In genomic region chrX:1584237-1585011, GRCh38 we compare ENCODE assay signal across 17 cellular contexts. TPM values are rescaled to one million over a fixed set of nuclear protein-coding genes. Genes with fewer than 3 reads are reported as not detected.
DNase-seq lines count a peak whose midpoint lies in the region; ATAC-seq, FAIRE-seq and TF ChIP-seq lines count a peak whose summit lies in the region.
"Had no signal": no experiment of that assay in that cellular context is flagged by ENCODE, and none has a peak within 500 bp of the region (broad histone marks: within the 10 kb centered on the region; RNA-seq: fewer than 3 reads in every experiment).

No MANE protein-coding gene starts in this region.

- no peak overlapping the region for H2AFZ ChIP-seq in MM.1S (ENCODE audit: low read length)
- H2AFZ ChIP-seq in K562 (ENCODE audit: low read depth, low read length): no peak overlapping the region

- H3K36me3 ChIP-seq in MM.1S (replicated peaks; ENCODE audit: insufficient read depth, low read length): no peaks in the 10 kb centered on the region
- H3K36me3 ChIP-seq in K562 (ENCODE audit: control insufficient read depth, insufficient read depth, low read length): no peaks in the 10 kb centered on the region
- H3K36me3 ChIP-seq in SJCRH30: no peaks in the 10 kb centered on the region
- H3K36me3 ChIP-seq: BLaER1 had no signal

- FAIRE-seq in K562 (lab: Jason Lieb, UNC): no peak

- no peak for ATAC-seq in K562
- no peak for ATAC-seq in GM19324 (IDR thresholded peaks at IDR 0.05; ENCODE audit: low FRiP score, unreplicated experiment)

- TF ChIP-seq POLR2A in K562 (conservative IDR thresholded peaks at IDR 0.05): no peak

- H3K27me3 Mint-ChIP-seq in activated CD4-positive, alpha-beta T cell treated with anti-CD3 and anti-CD28 coated beads, Interleukin-2, amount 10 ng/mL, durations not matched to agents 24 days and 14 days: no peaks in the 10 kb centered on the region
- no peaks in the 10 kb centered on the region for H3K27me3 Mint-ChIP-seq in type B pancreatic cell

- H3K27ac ChIP-seq in MM.1S (ENCODE audit: low read length): peak overlapping the region; percentile 49
- no peak overlapping the region for H3K27ac ChIP-seq in K562 (ENCODE audit: extremely low read depth, low read depth, low read length)
- no peak overlapping the region for H3K27ac ChIP-seq in SJCRH30
- H3K27ac ChIP-seq: BLaER1, RWPE1 had no signal

- no peaks in the 10 kb centered on the region for H3K36me3 Mint-ChIP-seq in activated CD4-positive, alpha-beta T cell treated with anti-CD3 and anti-CD28 coated beads, Interleukin-2, amount 10 ng/mL, durations not matched to agents 24 days and 14 days (ENCODE audit: low read depth)
- no peaks in the 10 kb centered on the region for H3K36me3 Mint-ChIP-seq in type B pancreatic cell

- no peaks in the 10 kb centered on the region for H3K9me3 Mint-ChIP-seq in activated CD4-positive, alpha-beta T cell treated with anti-CD3 and anti-CD28 coated beads, Interleukin-2, amount 10 ng/mL, durations not matched to agents 24 days and 14 days
- no peaks in the 10 kb centered on the region for H3K9me3 Mint-ChIP-seq in type B pancreatic cell

- intact Hi-C loops in activated CD4-positive, alpha-beta T cell treated with anti-CD3 and anti-CD28 coated beads, Interleukin-2, amount 10 ng/mL, durations not matched to agents 24 days and 14 days (cut with micrococcal nuclease): no loop called here
- intact Hi-C loops in K562 (cut with micrococcal nuclease) (no loop called here), posterior vena cava (cut with DNase I) (loop anchor here in 1 of 2 donors (5.0 kb wide), 1 partner anchor 132 kb away; the partner anchor contains the start of gene ASMTL)

- POLR2A ChIA-PET in K562 (lab: Yijun Ruan, JAX): no interaction called here

- no TSS peak for BruUV-seq in K562 (replicated peaks; lab: Mats Ljungman, UMichigan)

- H3K4me1 Mint-ChIP-seq in activated CD4-positive, alpha-beta T cell treated with anti-CD3 and anti-CD28 coated beads, Interleukin-2, amount 10 ng/mL, durations not matched to agents 24 days and 14 days: peaks cover 17% of the 10 kb centered on the region
- H3K4me1 Mint-ChIP-seq in type B pancreatic cell (ENCODE audit: unreplicated experiment): no peaks in the 10 kb centered on the region

- CTCF ChIA-PET in K562 (lab: Yijun Ruan, JAX; ENCODE audit: low intra/inter-chr PET ratio): no interaction called here

- in situ Hi-C loops in K562 (cut with MboI): no loop called here

- WGBS in K562 (ENCODE audit: insufficient coverage, low coverage, missing lambda C conversion rate): 3% methylated on average over 5 of the region's 8 CpGs

- H3K4me3 ChIP-seq in MM.1S (ENCODE audit: low read length) (no peak overlapping the region), K562 (no peak overlapping the region), SJCRH30 (no peak overlapping the region)
- H3K4me3 ChIP-seq: BLaER1 had no signal

- DNase-seq in activated CD4-positive, alpha-beta T cell treated with anti-CD3 and anti-CD28 coated beads, Interleukin-2, amount 10 ng/mL, durations not matched to agents 24 days and 14 days: peak; percentile 56
- no peak for DNase-seq in activated CD4-positive, alpha-beta T cell treated with anti-CD3 and anti-CD28 coated beads, Interleukin-2, amount 50 U/mL, for 1 hour
- DNase-seq in MM.1S: no peak
- no peak for DNase-seq in K562 (ENCODE audit: extremely low read depth in 1 of 4, low spot score in 3 of 4)
- peak; percentile 34 for DNase-seq in posterior vena cava (ENCODE audit: low spot score)
- DNase-seq in type B pancreatic cell (ENCODE audit: extremely low spot score, unreplicated experiment): no peak
- DNase-seq in SJCRH30: no peak
- DNase-seq: 8988T; H9; NCI-H1048; NCI-H2107; NCI-H226; NCI-H526 treated with DMSO at 0.1 percent for 48 hours; NK-92 treated with Interleukin-12 subunit alpha and Interleukin-12 subunit beta, amount 100 ng/mL, for 24 hours had no signal

- TF ChIP-seq CTCF in MM.1S (IDR thresholded peaks at IDR 0.05; ENCODE audit: low read length) (no peak), K562 (IDR thresholded peaks at IDR 0.05 in 2 of 3, conservative IDR thresholded peaks at IDR 0.05 in 1 of 3; ENCODE audit: insufficient read depth in 2 of 3, low read depth in 1 of 3, low read length in 3 of 3) (no peak), type B pancreatic cell (conservative IDR thresholded peaks at IDR 0.05) (no peak)

- H3K4me1 ChIP-seq in MM.1S (ENCODE audit: low read length) (peaks cover 12% of the 10 kb centered on the region), K562 (replicated peaks in 1 of 2; ENCODE audit: control insufficient read depth in 2 of 2, insufficient read depth in 2 of 2, low read length in 2 of 2) (no peaks in the 10 kb centered on the region; a peak in 1 of 5 replicates), SJCRH30 (no peaks in the 10 kb centered on the region)

- H3K9me3 ChIP-seq in MM.1S (replicated peaks; ENCODE audit: insufficient read depth, low read length): no peaks in the 10 kb centered on the region
- H3K9me3 ChIP-seq in K562 (replicated peaks; ENCODE audit: control insufficient read depth, insufficient read depth, low read depth, low read length): no peaks in the 10 kb centered on the region
- no peaks in the 10 kb centered on the region for H3K9me3 ChIP-seq in SJCRH30 (replicated peaks)
- H3K9me3 ChIP-seq: BLaER1 had no signal

- no peak for TF ChIP-seq RAD21 in K562 (CRISPR knock-in tag; conservative IDR thresholded peaks at IDR 0.05 in 1 of 2, IDR thresholded peaks at IDR 0.05 in 1 of 2)

- no peaks in the 10 kb centered on the region for H4K20me1 ChIP-seq in MM.1S (ENCODE audit: insufficient read depth, low read length)
- no peaks in the 10 kb centered on the region for H4K20me1 ChIP-seq in K562 (replicated peaks; ENCODE audit: control insufficient read depth, insufficient read depth, low read length)
- H4K20me1 ChIP-seq: BLaER1 had no signal

- no peak overlapping the region for H3K9ac ChIP-seq in MM.1S (ENCODE audit: low read length)
- H3K9ac ChIP-seq in K562 (ENCODE audit: insufficient read depth in 1 of 2, low read depth in 2 of 2, low read length in 2 of 2): no peak overlapping the region
- H3K9ac ChIP-seq: BLaER1 had no signal

- H3K9me1 ChIP-seq in K562 (ENCODE audit: control insufficient read depth, insufficient read depth, low read length): no peaks in the 10 kb centered on the region

- peaks cover 10% of the 10 kb centered on the region for H3F3A ChIP-seq in MM.1S (ENCODE audit: insufficient read depth, low read length)

- H3K4me2 ChIP-seq in MM.1S (ENCODE audit: low read depth, low read length): no peak overlapping the region
- no peak overlapping the region for H3K4me2 ChIP-seq in K562 (ENCODE audit: insufficient read depth, low read length)
- H3K4me2 ChIP-seq: BLaER1 had no signal

- TF ChIP-seq EP300 in K562 (IDR thresholded peaks at IDR 0.05; ENCODE audit: low read length): no peak

- H3K79me2 ChIP-seq in MM.1S (ENCODE audit: low read length) (no peaks in the 10 kb centered on the region), K562 (ENCODE audit: control insufficient read depth, insufficient read depth, low read length) (no peaks in the 10 kb centered on the region)

- no peaks in the 10 kb centered on the region for H3K27me3 ChIP-seq in MM.1S (replicated peaks; ENCODE audit: insufficient read depth, low read length)
- no peaks in the 10 kb centered on the region for H3K27me3 ChIP-seq in K562 (ENCODE audit: control insufficient read depth in 2 of 2, insufficient read depth in 2 of 2, low read length in 2 of 2)
- H3K27me3 ChIP-seq in SJCRH30: no peaks in the 10 kb centered on the region
- H3K27me3 ChIP-seq: BLaER1 had no signal

- no peaks in the 10 kb centered on the region for H3K9me2 ChIP-seq in MM.1S (replicated peaks; ENCODE audit: insufficient read depth, low read length)

- peak overlapping the region; percentile 53 for H3K27ac Mint-ChIP-seq in activated CD4-positive, alpha-beta T cell treated with anti-CD3 and anti-CD28 coated beads, Interleukin-2, amount 10 ng/mL, durations not matched to agents 24 days and 14 days
- H3K27ac Mint-ChIP-seq in type B pancreatic cell: no peak overlapping the region

- no peak overlapping the region for H3K4me3 Mint-ChIP-seq in activated CD4-positive, alpha-beta T cell treated with anti-CD3 and anti-CD28 coated beads, Interleukin-2, amount 10 ng/mL, durations not matched to agents 24 days and 14 days
- H3K4me3 Mint-ChIP-seq in type B pancreatic cell: no peak overlapping the region
- H3K4me3 Mint-ChIP-seq: H9 had no signal

RNA-seq across cellular contexts. Expression of gene AKAP17A, which starts 7.0 kb away (rescaled TPM):
- total RNA-seq in activated CD4-positive, alpha-beta T cell treated with anti-CD3 and anti-CD28 coated beads, Interleukin-2, amount 10 ng/mL, durations not matched to agents 24 days and 14 days: 59.6 and 62.0 TPM in 2 replicates
- total RNA-seq in K562 (2011; cell fraction: chromatin; rRNA removed; ENCODE audit: low replicate concordance): 35.5 and 67.9 TPM in 2 replicates
- 47.4 and 50.5 TPM in 2 replicates for total RNA-seq in K562 (2011; cell fraction: nucleolus; rRNA removed)
- 25.8 and 35.2 TPM in 2 replicates for total RNA-seq in K562 (2011; cell fraction: nucleoplasm; rRNA removed)
- 26.8 and 28.0 TPM in 2 replicates for total RNA-seq in K562 (2014; rRNA removed)
- total RNA-seq in K562 (2014; rRNA removed; fragmentation: Illumina TruSeq; extraction: Trizol): 5.5 and 6.1 TPM in 2 replicates
- total RNA-seq in K562 (2015; rRNA removed; fragmentation: Illumina TruSeq; extraction: Trizol): 12.0 and 13.5 TPM in 2 replicates
- 24.2 TPM in 2 replicates for total RNA-seq in K562 (2021)
- polyA plus RNA-seq in K562 (2011; rRNA removed): 7.8 and 14.2 TPM in 2 replicates
- polyA plus RNA-seq in K562 (2011; cell fraction: cytosol; rRNA removed): 8.1 and 9.8 TPM in 2 replicates
- 154 and 165 TPM in 2 replicates for polyA plus RNA-seq in K562 (2011; cell fraction: nucleus; rRNA removed)
- polyA plus RNA-seq in K562 (2012): 19.4 and 24.5 TPM in 2 replicates
- 8.2 and 10.4 TPM in 2 replicates for polyA plus RNA-seq in K562 (2014; fragmentation: Illumina TruSeq; extraction: Trizol)
- 1 to 10 TPM; 1.2 to 1.3 TPM for polyA plus RNA-seq in K562 (2014; fragmentation: Nextera tagmentation; extraction: Ambion mirVana)
- 22.2 and 29.5 TPM in 2 replicates for polyA plus RNA-seq in K562 (2014; rRNA removed)
- 1.9 and 2.1 TPM in 2 replicates for polyA minus RNA-seq in K562 (2011; rRNA and poly(A)+ RNA removed)
- 4.8 and 5.9 TPM in 2 replicates for polyA minus RNA-seq in K562 (2011; cell fraction: cytosol; rRNA and poly(A)+ RNA removed)
- polyA minus RNA-seq in K562 (2011; cell fraction: nucleus; rRNA and poly(A)+ RNA removed): 13.1 and 18.2 TPM in 2 replicates
- 10 to 100 TPM; 20.8 to 23.0 TPM for total RNA-seq in posterior vena cava
- total RNA-seq in type B pancreatic cell (ENCODE audit: low replicate concordance): 49.8 and 53.0 TPM in 2 replicates
- total RNA-seq in SJCRH30 (2014; rRNA removed; shearing (Covaris generic)): 25.7 and 28.4 TPM in 2 replicates

RNA-seq across cellular contexts. Expression of gene ASMT, which starts 30.4 kb away (rescaled TPM):
- total RNA-seq in activated CD4-positive, alpha-beta T cell treated with anti-CD3 and anti-CD28 coated beads, Interleukin-2, amount 10 ng/mL, durations not matched to agents 24 days and 14 days: 0.21 TPM in 1 of 2 replicates, not detected in the other
- total RNA-seq in K562 (2011; cell fraction: chromatin; rRNA removed; ENCODE audit: low replicate concordance): not detected in 2 replicates
- total RNA-seq in K562 (2011; cell fraction: nucleolus; rRNA removed): not detected in 2 replicates
- not detected in 2 replicates for total RNA-seq in K562 (2011; cell fraction: nucleoplasm; rRNA removed)
- total RNA-seq in K562 (2014; rRNA removed): 0.16 TPM in 1 of 2 replicates, not detected in the other
- total RNA-seq in K562 (2014; rRNA removed; fragmentation: Illumina TruSeq; extraction: Trizol): not detected in 2 replicates
- total RNA-seq in K562 (2015; rRNA removed; fragmentation: Illumina TruSeq; extraction: Trizol): not detected in 2 replicates
- total RNA-seq in K562 (2021): not detected in 2 replicates
- 0.20 TPM in 1 of 2 replicates, not detected in the other for polyA plus RNA-seq in K562 (2011; rRNA removed)
- 0.04 TPM in 1 of 2 replicates, not detected in the other for polyA plus RNA-seq in K562 (2011; cell fraction: cytosol; rRNA removed)
- polyA plus RNA-seq in K562 (2011; cell fraction: nucleus; rRNA removed): not detected in 2 replicates
- 0.07 and 0.17 TPM in 2 replicates for polyA plus RNA-seq in K562 (2012)
- 0.17 TPM in 1 of 2 replicates, not detected in the other for polyA plus RNA-seq in K562 (2014; fragmentation: Illumina TruSeq; extraction: Trizol)
- polyA plus RNA-seq in K562 (2014; fragmentation: Nextera tagmentation; extraction: Ambion mirVana): under 1 TPM in 1 of 2 experiments, not detected in 1; 0.06 TPM
- polyA plus RNA-seq in K562 (2014; rRNA removed): not detected in 2 replicates
- polyA minus RNA-seq in K562 (2011; rRNA and poly(A)+ RNA removed): not detected in 2 replicates
- not detected in 2 replicates for polyA minus RNA-seq in K562 (2011; cell fraction: cytosol; rRNA and poly(A)+ RNA removed)
- not detected in 2 replicates for polyA minus RNA-seq in K562 (2011; cell fraction: nucleus; rRNA and poly(A)+ RNA removed)
- under 1 TPM; 0.33 to 0.97 TPM for total RNA-seq in posterior vena cava
- not detected in 2 replicates for total RNA-seq in type B pancreatic cell (ENCODE audit: low replicate concordance)
- not detected in 2 replicates for total RNA-seq in SJCRH30 (2014; rRNA removed; shearing (Covaris generic))

RNA-seq across cellular contexts. Expression of gene P2RY8, which starts 47.4 kb away (rescaled TPM):
- total RNA-seq in activated CD4-positive, alpha-beta T cell treated with anti-CD3 and anti-CD28 coated beads, Interleukin-2, amount 10 ng/mL, durations not matched to agents 24 days and 14 days: 19.1 and 19.5 TPM in 2 replicates
- 0.12 TPM in 1 of 2 replicates, not detected in the other for total RNA-seq in K562 (2011; cell fraction: chromatin; rRNA removed; ENCODE audit: low replicate concordance)
- 0.50 TPM in 1 of 2 replicates, not detected in the other for total RNA-seq in K562 (2011; cell fraction: nucleolus; rRNA removed)
- not detected in 2 replicates for total RNA-seq in K562 (2011; cell fraction: nucleoplasm; rRNA removed)
- 0.08 and 0.09 TPM in 2 replicates for total RNA-seq in K562 (2014; rRNA removed)
- 0.03 and 0.04 TPM in 2 replicates for total RNA-seq in K562 (2014; rRNA removed; fragmentation: Illumina TruSeq; extraction: Trizol)
- total RNA-seq in K562 (2015; rRNA removed; fragmentation: Illumina TruSeq; extraction: Trizol): 0.57 and 0.69 TPM in 2 replicates
- 0.31 and 0.72 TPM in 2 replicates for total RNA-seq in K562 (2021)
- not detected in 2 replicates for polyA plus RNA-seq in K562 (2011; rRNA removed)
- 0.03 and 0.06 TPM in 2 replicates for polyA plus RNA-seq in K562 (2011; cell fraction: cytosol; rRNA removed)
- 0.06 TPM in 1 of 2 replicates, not detected in the other for polyA plus RNA-seq in K562 (2011; cell fraction: nucleus; rRNA removed)
- 0.65 and 4.6 TPM in 2 replicates for polyA plus RNA-seq in K562 (2012)
- polyA plus RNA-seq in K562 (2014; fragmentation: Illumina TruSeq; extraction: Trizol): 0.07 and 0.14 TPM in 2 replicates
- not detected for polyA plus RNA-seq in K562 (2014; fragmentation: Nextera tagmentation; extraction: Ambion mirVana)
- 0.04 and 0.07 TPM in 2 replicates for polyA plus RNA-seq in K562 (2014; rRNA removed)
- polyA minus RNA-seq in K562 (2011; rRNA and poly(A)+ RNA removed): not detected in 2 replicates
- polyA minus RNA-seq in K562 (2011; cell fraction: cytosol; rRNA and poly(A)+ RNA removed): not detected in 2 replicates
- polyA minus RNA-seq in K562 (2011; cell fraction: nucleus; rRNA and poly(A)+ RNA removed): not detected in 2 replicates
- total RNA-seq in posterior vena cava: 1 to 10 TPM; 1.4 to 2.8 TPM
- not detected in 2 replicates for total RNA-seq in type B pancreatic cell (ENCODE audit: low replicate concordance)
- 0.05 and 0.08 TPM in 2 replicates for total RNA-seq in SJCRH30 (2014; rRNA removed; shearing (Covaris generic))
- total RNA-seq: H9 had no signal

Comparison
In these comparisons a context has a peak if more than half of its experiments do, and no peak if none do; other contexts are left out.
1. DNase-seq: peak in activated CD4-positive, alpha-beta T cell treated with anti-CD3 and anti-CD28 coated beads, Interleukin-2, amount 10 ng/mL, durations not matched to agents 24 days and 14 days (single experiment) and posterior vena cava (single experiment); none in activated CD4-positive, alpha-beta T cell treated with anti-CD3 and anti-CD28 coated beads, Interleukin-2, amount 50 U/mL, for 1 hour (single experiment), MM.1S (single experiment), K562 (0 of 4), type B pancreatic cell (single experiment) and SJCRH30 (0 of 2).